In genomic region chr10:17435187-17435586, GRCh38 we compare ENCODE assay signal across 1 cellular context.
TF ChIP-seq lines count a peak whose summit lies in the region.

No MANE protein-coding gene starts in this region.

TF ChIP-seq in K562, 482 proteins besides CTCF, POLR2A, EP300 and RAD21 (continued from another document and continues in another):
- TF ChIP-seq CHD7 (IDR thresholded peaks at IDR 0.05; ENCODE audit: low read depth, low read length) (no peak), RNF2 (IDR thresholded peaks at IDR 0.05) (no peak), BRD9 (IDR thresholded peaks at IDR 0.05; ENCODE audit: low read depth, partially characterized antibody) (peak; percentile 34), FOS (IDR thresholded peaks at IDR 0.05; ENCODE audit: extremely low read depth, insufficient read length) (no peak), ZNF586 (CRISPR knock-in tag; conservative IDR thresholded peaks at IDR 0.05) (no peak), GATAD2B (IDR thresholded peaks at IDR 0.05; ENCODE audit: borderline replicate concordance) (peak; percentile 47; the same call in 1 of the 2 replicates), MNT (conservative IDR thresholded peaks at IDR 0.05) (peak in 1 of 2 experiments; percentile 50; a peak in 2 of 4 replicates), NFIC (IDR thresholded peaks at IDR 0.05) (peak; percentile 46; the same call in 1 of the 2 replicates), ZNF561 (CRISPR knock-in tag; conservative IDR thresholded peaks at IDR 0.05) (no peak), L3MBTL2 (IDR thresholded peaks at IDR 0.05) (peak; percentile 54), RBM22 (IDR thresholded peaks at IDR 0.05; ENCODE audit: low read depth, low read length, poor library complexity, severe bottlenecking) (no peak), E2F5 (CRISPR knock-in tag; IDR thresholded peaks at IDR 0.05) (no peak), SRSF9 (IDR thresholded peaks at IDR 0.05; ENCODE audit: borderline replicate concordance, low read depth, low read length) (no peak), ZZZ3 (IDR thresholded peaks at IDR 0.05) (no peak), TFE3 (CRISPR knock-in tag; IDR thresholded peaks at IDR 0.05) (no peak), FOXK2 (conservative IDR thresholded peaks at IDR 0.05 in 1 of 2, IDR thresholded peaks at IDR 0.05 in 1 of 2; ENCODE audit: low read depth in 2 of 2) (peak in 1 of 2 experiments; percentile 22; a peak in 1 of 4 replicates), MECOM (CRISPR knock-in tag; IDR thresholded peaks at IDR 0.05) (0 out of 2 replicates have a peak, but pooled peaks have one; percentile 28), OTX1 (CRISPR knock-in tag; IDR thresholded peaks at IDR 0.05) (no peak), ADNP (tag; IDR thresholded peaks at IDR 0.05) (peak; percentile 57; the same call in 1 of the 2 replicates), YBX1 (IDR thresholded peaks at IDR 0.05) (no peak), SRSF7 (optimal IDR thresholded peaks at IDR 0.05; ENCODE audit: low read depth, low read length) (no peak), U2AF1 (optimal IDR thresholded peaks at IDR 0.05; ENCODE audit: low read depth, low read length) (no peak), CCNT2 (IDR thresholded peaks at IDR 0.05; ENCODE audit: borderline replicate concordance, extremely low read depth, insufficient read length, low read depth, low read length) (peak; percentile 66), RCOR1 (IDR thresholded peaks at IDR 0.05; ENCODE audit: borderline replicate concordance in 1 of 2, low read depth in 2 of 2, low read length in 2 of 2) (peak in 1 of 2 experiments; percentile 83; a peak in 1 of 4 replicates), TRIM24 (IDR thresholded peaks at IDR 0.05) (peak; percentile 52 to 73; a peak in 2 of 4 replicates), ZBTB9 (CRISPR knock-in tag; IDR thresholded peaks at IDR 0.05) (no peak), DPF2 (IDR thresholded peaks at IDR 0.05) (peak; percentile 92), POLR2AphosphoS5 (IDR thresholded peaks at IDR 0.05; ENCODE audit: control insufficient read depth, insufficient read depth, low read depth, low read length) (peak; percentile 68; the same call in 1 of the 2 replicates), CBX2 (IDR thresholded peaks at IDR 0.05; ENCODE audit: insufficient read depth, low read length, poor library complexity, severe bottlenecking) (no peak), ZNF444 (CRISPR knock-in tag; IDR thresholded peaks at IDR 0.05) (no peak), EP400 (IDR thresholded peaks at IDR 0.05) (peak; percentile 42; the same call in 1 of the 2 replicates), CXXC5 (CRISPR knock-in tag; IDR thresholded peaks at IDR 0.05) (no peak), ARID1B (IDR thresholded peaks at IDR 0.05) (peak; percentile 93), FOSL1 (tag; conservative IDR thresholded peaks at IDR 0.05) (peak; percentile 41; the same call in 1 of the 2 replicates), MAFG (tag; conservative IDR thresholded peaks at IDR 0.05) (no peak), THRB (CRISPR knock-in tag; conservative IDR thresholded peaks at IDR 0.05) (no peak), DNMT1 (IDR thresholded peaks at IDR 0.05) (no peak), GABPB2 (CRISPR knock-in tag; conservative IDR thresholded peaks at IDR 0.05) (no peak), ZNF280A (IDR thresholded peaks at IDR 0.05; ENCODE audit: low read depth, partially characterized antibody) (no peak), RBM25 (IDR thresholded peaks at IDR 0.05; ENCODE audit: low read depth, low read length, severe bottlenecking) (peak; percentile 12), CHAMP1 (IDR thresholded peaks at IDR 0.05) (peak; percentile 74; the same call in 1 of the 2 replicates)
